ENCODE assay signal across 8 cellular contexts in genomic region chr21:36747815-36748381, GRCh38. TPM values are rescaled to one million over a fixed set of nuclear protein-coding genes. Genes with fewer than 3 reads are reported as not detected.
A peak's percentile ranks its signal among the peaks of the same experiment; 100 is the strongest.
DNase-seq lines count a peak whose midpoint lies in the region; ATAC-seq and TF ChIP-seq lines count a peak whose summit lies in the region.

No MANE protein-coding gene starts in this region.

- intact Hi-C loops in heart left ventricle (cut with DNase I) (loop anchor here (1.0 to 10.0 kb wide), 7 partner anchors 104 to 179 kb away; no protein-coding TSS in a partner anchor), posterior vena cava (cut with DNase I) (no loop called here)

- no peaks in the 10 kb centered on the region for H3K9me3 Mint-ChIP-seq in activated T-helper 17 cell treated with anti-CD3 and anti-CD28 coated beads, Interleukin-2, amount 50 U/mL, for 72 hours

- no peaks in the 10 kb centered on the region for H3K9me3 ChIP-seq in heart left ventricle

- peaks cover 32% of the 10 kb centered on the region for H3K27me3 Mint-ChIP-seq in activated T-helper 17 cell treated with anti-CD3 and anti-CD28 coated beads, Interleukin-2, amount 50 U/mL, for 72 hours

- peaks cover 0 to 29% (median 0%) of the 10 kb centered on the region in 9 donors for H3K27me3 ChIP-seq in heart left ventricle

- peak overlapping the region; percentile 22 to 62 (median 56) for H3K4me3 ChIP-seq in heart left ventricle

- peak; percentile 87 for ATAC-seq in activated T-helper 17 cell treated with anti-CD3 and anti-CD28 coated beads, Interleukin-2, amount 50 U/mL, for 72 hours (replicated peaks)
- ATAC-seq in heart left ventricle (peak in 3 of 4 donors; percentile 49 to 77 (median 68)), HG03571 (IDR thresholded peaks at IDR 0.05; ENCODE audit: unreplicated experiment) (no peak)

- WGBS in heart left ventricle, 4 donors: 3 to 14% (median 5%) methylated on average over 41 to 80 of the region's 80 CpGs

- peak; percentile 66 for DNase-seq in DMS53 (lab: John Stamatoyannopoulos, UW)
- DNase-seq in Kasumi-1 (lab: John Stamatoyannopoulos, UW): peak; percentile 30 to 50
- DNase-seq in heart left ventricle: peak; percentile 39 to 71 (median 62)
- DNase-seq in posterior vena cava (ENCODE audit: low spot score): peak; percentile 80
- no peak for DNase-seq in NCI-H2196 treated with DMSO at 0.1 percent for 48 hours (lab: John Stamatoyannopoulos, UW; ENCODE audit: unreplicated experiment)
- no peak for DNase-seq in A172 (ENCODE audit: low spot score)

- TF ChIP-seq CTCF in heart left ventricle (IDR thresholded peaks at IDR 0.05): peak in 4 of 12 donors; percentile 9 to 35 (median 26)

- H3K4me1 ChIP-seq in heart left ventricle: peaks cover 0 to 19% (median 5%) of the 10 kb centered on the region in 12 donors

- peak overlapping the region in 1 of 12 donors; percentile 33 for H3K27ac ChIP-seq in heart left ventricle

- H3K4me1 Mint-ChIP-seq in activated T-helper 17 cell treated with anti-CD3 and anti-CD28 coated beads, Interleukin-2, amount 50 U/mL, for 72 hours: peaks cover 6% of the 10 kb centered on the region

- peaks cover 38% of the 10 kb centered on the region for H3K36me3 Mint-ChIP-seq in activated T-helper 17 cell treated with anti-CD3 and anti-CD28 coated beads, Interleukin-2, amount 50 U/mL, for 72 hours (ENCODE audit: low read depth)

- H3K36me3 ChIP-seq in heart left ventricle: no peaks in the 10 kb centered on the region

- TF ChIP-seq POLR2A in heart left ventricle (IDR thresholded peaks at IDR 0.05): no peak

- peak overlapping the region; percentile 58 for H3K27ac Mint-ChIP-seq in activated T-helper 17 cell treated with anti-CD3 and anti-CD28 coated beads, Interleukin-2, amount 50 U/mL, for 72 hours

- peak overlapping the region; percentile 62 for H3K4me3 Mint-ChIP-seq in activated T-helper 17 cell treated with anti-CD3 and anti-CD28 coated beads, Interleukin-2, amount 50 U/mL, for 72 hours

RNA-seq across cellular contexts. Expression of gene SIM2, which starts 49.0 kb away (rescaled TPM):
- total RNA-seq in activated T-helper 17 cell treated with anti-CD3 and anti-CD28 coated beads, Interleukin-2, amount 50 U/mL, for 72 hours: 1 to 10 TPM; 3.9 to 4.2 TPM
- total RNA-seq in heart left ventricle (under 1 TPM in 2 of 9 donors, not detected in 7; 0.15 to 0.88 TPM), posterior vena cava (not detected)
- under 1 TPM in 1 of 2 donors, not detected in 1; 0.01 TPM for polyA plus RNA-seq in heart left ventricle
- 0.86 and 5.1 TPM in 2 replicates for total RNA-seq in A172 (2014; rRNA removed; shearing (Covaris generic))

Comparison
In these comparisons a context has a peak if more than half of its experiments do, and no peak if none do; other contexts are left out.
1. DNase-seq: peak in DMS53 (single experiment), Kasumi-1 (2 of 2), heart left ventricle (5 of 5) and posterior vena cava (single experiment); none in NCI-H2196 treated with DMSO at 0.1 percent for 48 hours (single experiment) and A172 (single experiment).
2. intact Hi-C loops: an anchor here in heart left ventricle (1.0 to 10.0 kb wide); none called in posterior vena cava.